Comparison of ENCODE assay signal across 24 cellular contexts in genomic region chr12:13745100-13745678, GRCh38.
DNase-seq lines count a peak whose midpoint lies in the region; ATAC-seq and TF ChIP-seq lines count a peak whose summit lies in the region.
"Had no signal": no experiment of that assay in that cellular context is flagged by ENCODE, and none has a peak within 500 bp of the region (broad histone marks: within the 10 kb centered on the region; RNA-seq: fewer than 3 reads in every experiment).

No MANE protein-coding gene starts in this region.

- ATAC-seq in IMR-90 (ENCODE audit: low read depth) (no peak), WTC11 (no peak)
- ATAC-seq: activated T-cell treated with anti-CD3 and anti-CD28 coated beads, Interleukin-2, amount 50 U/mL, for 72 hours; stimulated activated memory B cell treated with anti-CD40 and anti-IgM and Interleukin-4, amounts not matched to agents 10 μg/mL and 1 μg/mL and 100 μg/mL, for 72 hours had no signal

- H3K4me3 Mint-ChIP-seq in glutamatergic neuron (ENCODE audit: unreplicated experiment): no peak overlapping the region
- H3K4me3 Mint-ChIP-seq in WTC11: no peak overlapping the region
- H3K4me3 Mint-ChIP-seq: activated CD4-positive, alpha-beta T cell treated with anti-CD3 and anti-CD28 coated beads, Interleukin-2, amount 10 ng/mL, durations not matched to agents 7 days and 5 days; activated naive CD4-positive, alpha-beta T cell treated with anti-CD3 and anti-CD28 coated beads for 36 hours; activated T-cell treated with anti-CD3 and anti-CD28 coated beads, Interleukin-2, amount 50 U/mL, for 72 hours; memory B cell; stimulated activated memory B cell treated with anti-CD40 and anti-IgM and Interleukin-4, amounts not matched to agents 10 μg/mL and 1 μg/mL and 100 μg/mL, for 72 hours; T-helper 2 cell treated with Interferon-gamma antibody and Interleukin-4, amounts not matched to agents 5 μg/mL and 100 μg/mL, for 36 hours had no signal

- H3K9ac ChIP-seq in IMR-90 (ENCODE audit: low read depth, low read length): no peak overlapping the region

- no peak overlapping the region for H3K14ac ChIP-seq in IMR-90 (replicated peaks; ENCODE audit: low read depth, low read length)

- H3K9me3 ChIP-seq in IMR-90 (ENCODE audit: control insufficient read depth, insufficient read depth, low read length): no peaks in the 10 kb centered on the region
- H3K9me3 ChIP-seq: thoracic aorta had no signal

- no peak overlapping the region for H4K91ac ChIP-seq in IMR-90 (ENCODE audit: insufficient read depth, low read depth, low read length)

- no peak overlapping the region for H2BK15ac ChIP-seq in IMR-90 (ENCODE audit: low read depth, low read length)

- POLR2A ChIA-PET in IMR-90 (lab: Charles Lee; ENCODE audit: unreplicated experiment) (no interaction called here), WTC11 (lab: Charles Lee) (no interaction called here)

- no peaks in the 10 kb centered on the region for H4K20me1 ChIP-seq in IMR-90 (ENCODE audit: insufficient read depth, low read length)

- no peaks in the 10 kb centered on the region for H3K9me1 ChIP-seq in IMR-90 (ENCODE audit: insufficient read depth, low read length)

- H2AFZ ChIP-seq in IMR-90 (replicated peaks; ENCODE audit: low read length, poor library complexity): peak overlapping the region; percentile 11

- H3K4me2 ChIP-seq in IMR-90 (ENCODE audit: low read depth, low read length): no peak overlapping the region
- H3K4me2 ChIP-seq: smooth muscle cell had no signal

- no peaks in the 10 kb centered on the region for H3K27me3 ChIP-seq in IMR-90 (ENCODE audit: control insufficient read depth, insufficient read depth, low read length)

- no peak overlapping the region for H3K56ac ChIP-seq in IMR-90 (ENCODE audit: extremely low read depth, insufficient read depth, low read length)

- intact Hi-C loops in IMR-90 (cut with micrococcal nuclease): no loop called here

- H3K36me3 ChIP-seq in IMR-90 (ENCODE audit: control insufficient read depth, insufficient read depth, low read length): no peaks in the 10 kb centered on the region
- H3K36me3 ChIP-seq: thoracic aorta had no signal

- dilution Hi-C loops in IMR-90 (cut with HindIII; ENCODE audit: low sequenced_read_pairs, unreplicated experiment): no loop called here

- no peak for TF ChIP-seq RAD21 in IMR-90 (IDR thresholded peaks at IDR 0.05; ENCODE audit: low read length)

- no peaks in the 10 kb centered on the region for H3K4me1 ChIP-seq in IMR-90 (ENCODE audit: control insufficient read depth, insufficient read depth, low read length)

- H4K5ac ChIP-seq in IMR-90 (ENCODE audit: low read depth, low read length): no peak overlapping the region

- H3K27ac Mint-ChIP-seq in glutamatergic neuron (ENCODE audit: unreplicated experiment) (peak overlapping the region; percentile 50), WTC11 (no peak overlapping the region)
- H3K27ac Mint-ChIP-seq: activated CD4-positive, alpha-beta T cell treated with anti-CD3 and anti-CD28 coated beads, Interleukin-2, amount 10 ng/mL, durations not matched to agents 7 days and 5 days; activated naive CD4-positive, alpha-beta T cell treated with anti-CD3 and anti-CD28 coated beads for 36 hours; activated T-cell treated with anti-CD3 and anti-CD28 coated beads, Interleukin-2, amount 50 U/mL, for 72 hours; memory B cell; stimulated activated memory B cell treated with anti-CD40 and anti-IgM and Interleukin-4, amounts not matched to agents 10 μg/mL and 1 μg/mL and 100 μg/mL, for 72 hours; T-helper 2 cell treated with Interferon-gamma antibody and Interleukin-4, amounts not matched to agents 5 μg/mL and 100 μg/mL, for 36 hours had no signal

- TF ChIP-seq POLR2A in IMR-90 (IDR thresholded peaks at IDR 0.05; ENCODE audit: low read depth, low read length): no peak

- H3K4me3 ChIP-seq in IMR-90 (ENCODE audit: insufficient read depth, low read depth, low read length): no peak overlapping the region
- H3K4me3 ChIP-seq: coronary artery, smooth muscle cell, thoracic aorta had no signal

- H3K27me3 Mint-ChIP-seq in glutamatergic neuron (ENCODE audit: unreplicated experiment) (peaks cover 2% of the 10 kb centered on the region), WTC11 (ENCODE audit: low read depth) (peaks cover 88% of the 10 kb centered on the region)

- H2BK5ac ChIP-seq in IMR-90 (ENCODE audit: low read depth, low read length, poor library complexity, severe bottlenecking): no peak overlapping the region

- peaks cover 15% of the 10 kb centered on the region for H3K4me1 Mint-ChIP-seq in glutamatergic neuron (ENCODE audit: low read depth, unreplicated experiment)
- H3K4me1 Mint-ChIP-seq in WTC11: peaks cover 54% of the 10 kb centered on the region
- H3K4me1 Mint-ChIP-seq: activated CD4-positive, alpha-beta T cell treated with anti-CD3 and anti-CD28 coated beads, Interleukin-2, amount 10 ng/mL, durations not matched to agents 7 days and 5 days; memory B cell; stimulated activated memory B cell treated with anti-CD40 and anti-IgM and Interleukin-4, amounts not matched to agents 10 μg/mL and 1 μg/mL and 100 μg/mL, for 72 hours had no signal

- H2AK9ac ChIP-seq in IMR-90 (replicated peaks; ENCODE audit: low read depth, low read length, poor library complexity): no peak overlapping the region

- no peak overlapping the region for H3K4ac ChIP-seq in IMR-90 (ENCODE audit: low read depth, low read length)

- no peak overlapping the region for H2BK20ac ChIP-seq in IMR-90 (ENCODE audit: low read depth, low read length)

- H3K79me1 ChIP-seq in IMR-90 (ENCODE audit: low read depth in 1 of 2, low read length in 2 of 2): no peaks in the 10 kb centered on the region

- H3K18ac ChIP-seq in IMR-90 (ENCODE audit: low read depth, low read length): no peak overlapping the region

- no peaks in the 10 kb centered on the region for H3K9me3 Mint-ChIP-seq in glutamatergic neuron (ENCODE audit: unreplicated experiment)
- H3K9me3 Mint-ChIP-seq in WTC11: no peaks in the 10 kb centered on the region
- H3K9me3 Mint-ChIP-seq: activated CD4-positive, alpha-beta T cell treated with anti-CD3 and anti-CD28 coated beads, Interleukin-2, amount 10 ng/mL, durations not matched to agents 7 days and 5 days; activated naive CD4-positive, alpha-beta T cell treated with anti-CD3 and anti-CD28 coated beads for 36 hours; activated T-cell treated with anti-CD3 and anti-CD28 coated beads, Interleukin-2, amount 50 U/mL, for 72 hours; memory B cell; stimulated activated memory B cell treated with anti-CD40 and anti-IgM and Interleukin-4, amounts not matched to agents 10 μg/mL and 1 μg/mL and 100 μg/mL, for 72 hours; T-helper 2 cell treated with Interferon-gamma antibody and Interleukin-4, amounts not matched to agents 5 μg/mL and 100 μg/mL, for 36 hours had no signal

- no peak overlapping the region for H3K27ac ChIP-seq in IMR-90 (ENCODE audit: insufficient read depth, low read length)
- peak overlapping the region; percentile 50 for H3K27ac ChIP-seq in temporal lobe (ENCODE audit: low read depth, low read length)
- H3K27ac ChIP-seq: coronary artery, thoracic aorta, VCaP had no signal

- DNase-seq in IMR-90: no peak
- peak; percentile 18 for DNase-seq in NCI-H69 (lab: John Stamatoyannopoulos, UW)
- peak; percentile 47 for DNase-seq in glutamatergic neuron
- DNase-seq in WTC11 (ENCODE audit: low spot score): no peak
- no peak for DNase-seq in effector CD4-positive, alpha-beta T cell
- no peak for DNase-seq in HK-2 (ENCODE audit: unreplicated experiment)
- DNase-seq: activated CD4-positive, alpha-beta T cell treated with anti-CD3 and anti-CD28 coated beads, Interleukin-2, amount 10 ng/mL, durations not matched to agents 7 days and 5 days; activated naive CD4-positive, alpha-beta T cell treated with anti-CD3 and anti-CD28 coated beads for 36 hours; activated T-cell treated with anti-CD3 and anti-CD28 coated beads, Interleukin-2, amount 50 U/mL, for 72 hours; EL; kidney glomerular epithelial cell; NCI-H526 treated with DMSO at 0.1 percent for 48 hours; nucleus accumbens; OCI-M1; Right ventricle myocardium superior; stimulated activated CD4-positive, alpha-beta T cell treated with anti-CD3 and anti-CD28 coated beads, Interleukin-2, amount 100 ng/mL, for 48 hours had no signal

- no peak for TF ChIP-seq CTCF in IMR-90 (conservative IDR thresholded peaks at IDR 0.05; ENCODE audit: low read depth, low read length)
- no peak for TF ChIP-seq CTCF in glutamatergic neuron (IDR thresholded peaks at IDR 0.05; ENCODE audit: partially characterized antibody, unreplicated experiment)
- TF ChIP-seq CTCF in WTC11 (IDR thresholded peaks at IDR 0.05): no peak

- no peak overlapping the region for H2AK5ac ChIP-seq in IMR-90 (ENCODE audit: low read depth, low read length)

- no peak overlapping the region for H2BK120ac ChIP-seq in IMR-90 (ENCODE audit: low read depth, low read length)

- no TSS peak for BruUV-seq in IMR-90 (replicated peaks; lab: Mats Ljungman, UMichigan)

- no CpG with 5 or more reads among the region's 5 CpGs for WGBS in IMR-90 (ENCODE audit: extremely low coverage in 2 of 2, insufficient read length in 1 of 2), 2 experiments

- H4K8ac ChIP-seq in IMR-90 (ENCODE audit: low read depth in 2 of 2, low read length in 2 of 2): no peak overlapping the region

- in situ Hi-C loops in IMR-90 (cut with MboI; ENCODE audit: low sequenced_read_pairs): loop anchor here (25.0 kb wide), 1 partner anchor 417 kb away; no protein-coding TSS in a partner anchor

- no peak overlapping the region for H3K23ac ChIP-seq in IMR-90 (ENCODE audit: low read depth, low read length)

- no peaks in the 10 kb centered on the region for H3K36me3 Mint-ChIP-seq in glutamatergic neuron (ENCODE audit: unreplicated experiment)
- H3K36me3 Mint-ChIP-seq in WTC11: no peaks in the 10 kb centered on the region
- H3K36me3 Mint-ChIP-seq: memory B cell; stimulated activated memory B cell treated with anti-CD40 and anti-IgM and Interleukin-4, amounts not matched to agents 10 μg/mL and 1 μg/mL and 100 μg/mL, for 72 hours had no signal

- CTCF ChIA-PET in IMR-90 (lab: Yijun Ruan, JAX): interaction anchor here (0.5 kb wide), 1 partner anchor 9 kb away, joined by 3 read pairs; no protein-coding TSS in a partner anchor
- CTCF ChIA-PET in WTC11 (lab: Charles Lee): interaction anchor here (0.7 to 2.0 kb wide), 6 partner anchors 119 to 489 kb away, joined by 3 to 14 read pairs (median 5); partner anchors contain the start of gene GRIN2B

TF ChIP-seq in IMR-90, 13 proteins besides CTCF, POLR2A, EP300 and RAD21 (continues in another document):
- no peak for TF ChIP-seq FOS (IDR thresholded peaks at IDR 0.05; ENCODE audit: low read depth, low read length)
- no peak for TF ChIP-seq CEBPB (IDR thresholded peaks at IDR 0.05; ENCODE audit: low read depth, low read length)
- no peak for TF ChIP-seq MAFK (IDR thresholded peaks at IDR 0.05; ENCODE audit: low read depth, low read length)

Comparison
In these comparisons a context has a peak if more than half of its experiments do, and no peak if none do; other contexts are left out.
1. DNase-seq: peak in NCI-H69 (single experiment) and glutamatergic neuron (single experiment); none in IMR-90 (single experiment), WTC11 (single experiment), effector CD4-positive, alpha-beta T cell (single experiment) and HK-2 (single experiment).